30 cellular contexts compared by ENCODE assay signal in genomic region chr2:237511421-237511820, GRCh38. TPM values are rescaled to one million over a fixed set of nuclear protein-coding genes. Genes with fewer than 3 reads are reported as not detected.
A peak's percentile ranks its signal among the peaks of the same experiment; 100 is the strongest.
DNase-seq lines count a peak whose midpoint lies in the region; ATAC-seq and TF ChIP-seq lines count a peak whose summit lies in the region.
"Had no signal": no experiment of that assay in that cellular context is flagged by ENCODE, and none has a peak within 500 bp of the region (broad histone marks: within the 10 kb centered on the region; RNA-seq: fewer than 3 reads in every experiment).

No MANE protein-coding gene starts in this region.

- H3K4me1 Mint-ChIP-seq in neural progenitor cell = peaks cover 29% of the 10 kb centered on the region
- no peaks in the 10 kb centered on the region for H3K4me1 Mint-ChIP-seq in natural killer cell treated with Interleukin-12 subunit alpha and Interleukin-12 subunit beta and Interleukin-15 and Interleukin-18, amount 100 ng/mL, for 72 hours (ENCODE audit: low read depth in 2 of 2)
- H3K4me1 Mint-ChIP-seq: activated CD4-positive, alpha-beta memory T cell treated with anti-CD3 and anti-CD28 coated beads, Interleukin-2, amount 10 ng/mL, durations not matched to agents 7 days and 5 days; activated naive CD8-positive, alpha-beta T cell treated with anti-CD3 and anti-CD28 coated beads, Interleukin-2, amount 50 U/mL, for 24 hours had no signal

- H3K27me3 ChIP-seq in left ventricle myocardium inferior (ENCODE audit: low read depth) (no peaks in the 10 kb centered on the region), neural progenitor cell (no peaks in the 10 kb centered on the region)
- H3K27me3 ChIP-seq: transverse colon had no signal

- no peak for ATAC-seq in left cardiac atrium
- ATAC-seq in natural killer cell treated with Interleukin-12 subunit alpha and Interleukin-12 subunit beta and Interleukin-15 and Interleukin-18, amount 100 ng/mL, for 72 hours = no peak
- no peak for ATAC-seq in HG03565 (IDR thresholded peaks at IDR 0.05; ENCODE audit: unreplicated experiment)
- ATAC-seq: activated naive CD8-positive, alpha-beta T cell treated with anti-CD3 and anti-CD28 coated beads, Interleukin-2, amount 50 U/mL, for 24 hours; foreskin keratinocyte; stimulated activated naive CD8-positive, alpha-beta T cell treated with anti-CD3 and anti-CD28 coated beads, Interleukin-15, Interleukin-2, amounts not matched to agents 100 U/mL and 50 U/mL, for 24 hours had no signal

- H4K20me1 ChIP-seq in neural progenitor cell (ENCODE audit: low read depth) = peaks cover 4% of the 10 kb centered on the region

- no peak overlapping the region for H3K4me2 ChIP-seq in neural progenitor cell

- intact Hi-C loops in left ventricle myocardium inferior (cut with micrococcal nuclease) (loop anchor here (5.0 kb wide), 1 partner anchor 61 kb away; no protein-coding TSS in a partner anchor), left cardiac atrium (cut with DNase I) (loop anchor here in 1 of 2 donors (5.0 kb wide), 1 partner anchor 61 kb away; no protein-coding TSS in a partner anchor)

- no peaks in the 10 kb centered on the region for H3K36me3 Mint-ChIP-seq in neural progenitor cell
- H3K36me3 Mint-ChIP-seq in natural killer cell treated with Interleukin-12 subunit alpha and Interleukin-12 subunit beta and Interleukin-15 and Interleukin-18, amount 100 ng/mL, for 72 hours = no peaks in the 10 kb centered on the region

- H3K9ac ChIP-seq in neural progenitor cell = no peak overlapping the region

- H3K27me3 Mint-ChIP-seq in neural progenitor cell (ENCODE audit: insufficient read depth, low read depth) = peaks cover 10% of the 10 kb centered on the region
- peaks cover 0 to 7% of the 10 kb centered on the region in 2 donors for H3K27me3 Mint-ChIP-seq in natural killer cell treated with Interleukin-12 subunit alpha and Interleukin-12 subunit beta and Interleukin-15 and Interleukin-18, amount 100 ng/mL, for 72 hours

- H3K4me3 ChIP-seq in left ventricle myocardium inferior (no peak overlapping the region), choroid plexus epithelial cell (ENCODE audit: low read depth, low read length) (no peak overlapping the region), neural progenitor cell (no peak overlapping the region)
- H3K4me3 ChIP-seq: lower lobe of right lung, transverse colon had no signal

- no peak overlapping the region for H3K4me3 Mint-ChIP-seq in neural progenitor cell
- no peak overlapping the region for H3K4me3 Mint-ChIP-seq in natural killer cell treated with Interleukin-12 subunit alpha and Interleukin-12 subunit beta and Interleukin-15 and Interleukin-18, amount 100 ng/mL, for 72 hours
- H3K4me3 Mint-ChIP-seq: activated CD4-positive, alpha-beta memory T cell treated with anti-CD3 and anti-CD28 coated beads, Interleukin-2, amount 10 ng/mL, durations not matched to agents 7 days and 5 days; activated naive CD8-positive, alpha-beta T cell treated with anti-CD3 and anti-CD28 coated beads, Interleukin-2, amount 50 U/mL, for 24 hours; CD4-positive, alpha-beta T cell had no signal

- H3K36me3 ChIP-seq in left ventricle myocardium inferior = peaks cover 4% of the 10 kb centered on the region
- H3K36me3 ChIP-seq in neural progenitor cell = no peaks in the 10 kb centered on the region
- H3K36me3 ChIP-seq: transverse colon had no signal

- H3K9me3 ChIP-seq in left ventricle myocardium inferior (replicated peaks) (no peaks in the 10 kb centered on the region), neural progenitor cell (ENCODE audit: low read depth) (no peaks in the 10 kb centered on the region)
- H3K9me3 ChIP-seq: lower lobe of right lung, transverse colon had no signal

- no peak for DNase-seq in left ventricle myocardium inferior
- DNase-seq in left cardiac atrium = no peak
- peak; percentile 83 for DNase-seq in choroid plexus epithelial cell (ENCODE audit: low read depth)
- no peak for DNase-seq in neural progenitor cell (ENCODE audit: low spot score)
- no peak for DNase-seq in NK-92 treated with Interleukin-12 subunit alpha and Interleukin-12 subunit beta, amount 100 ng/mL, for 24 hours (lab: John Stamatoyannopoulos, UW)
- no peak for DNase-seq in natural killer cell treated with Interleukin-12 subunit alpha and Interleukin-12 subunit beta and Interleukin-15 and Interleukin-18, amount 100 ng/mL, for 72 hours (ENCODE audit: low spot score)
- no peak for DNase-seq in cortex of kidney (lab: John Stamatoyannopoulos, UW)
- DNase-seq: ACHN; activated CD4-positive, alpha-beta memory T cell treated with anti-CD3 and anti-CD28 coated beads, Interleukin-2, amount 10 ng/mL, durations not matched to agents 7 days and 5 days; activated CD4-positive, CD25-positive, alpha-beta regulatory T cell; activated gamma-delta T cell; activated naive CD8-positive, alpha-beta T cell treated with anti-CD3 and anti-CD28 coated beads, Interleukin-2, amount 50 U/mL, for 24 hours; activated T-cell treated with anti-CD3 and anti-CD28 coated beads for 4 hours; CD4-positive, alpha-beta T cell; foreskin keratinocyte; GOT3; hippocampal formation; NCI-H1417; NCI-H526; RPMI8226; small intestine; stimulated activated CD4-positive, alpha-beta T cell treated with anti-CD3 and anti-CD28 coated beads, Interleukin-4, amount 100 ng/mL, for 4 hours; stimulated activated naive CD8-positive, alpha-beta T cell treated with anti-CD3 and anti-CD28 coated beads, Interleukin-15, Interleukin-2, amounts not matched to agents 100 U/mL and 50 U/mL, for 24 hours; T-helper 9 cell; transverse colon had no signal

- H3K9me3 Mint-ChIP-seq in neural progenitor cell = peaks cover 3% of the 10 kb centered on the region
- H3K9me3 Mint-ChIP-seq in natural killer cell treated with Interleukin-12 subunit alpha and Interleukin-12 subunit beta and Interleukin-15 and Interleukin-18, amount 100 ng/mL, for 72 hours = no peaks in the 10 kb centered on the region
- H3K9me3 Mint-ChIP-seq: activated CD4-positive, alpha-beta memory T cell treated with anti-CD3 and anti-CD28 coated beads, Interleukin-2, amount 10 ng/mL, durations not matched to agents 7 days and 5 days; activated naive CD8-positive, alpha-beta T cell treated with anti-CD3 and anti-CD28 coated beads, Interleukin-2, amount 50 U/mL, for 24 hours; CD4-positive, alpha-beta T cell had no signal

- H3K4me1 ChIP-seq in left ventricle myocardium inferior (peaks cover 88% of the 10 kb centered on the region), neural progenitor cell (no peaks in the 10 kb centered on the region)
- H3K4me1 ChIP-seq: foreskin keratinocyte had no signal

- TF ChIP-seq CTCF in left ventricle myocardium inferior (IDR thresholded peaks at IDR 0.05; ENCODE audit: borderline replicate concordance) (no peak), choroid plexus epithelial cell (conservative IDR thresholded peaks at IDR 0.05; ENCODE audit: low read depth, low read length) (no peak), neural progenitor cell (IDR thresholded peaks at IDR 0.05) (no peak)

- peak overlapping the region; percentile 92 for H3K27ac ChIP-seq in left ventricle myocardium inferior (replicated peaks)
- no peak overlapping the region for H3K27ac ChIP-seq in neural progenitor cell
- H3K27ac ChIP-seq: foreskin keratinocyte, HL-60 had no signal

- no peak overlapping the region for H2AFZ ChIP-seq in neural progenitor cell (replicated peaks)

- no peaks in the 10 kb centered on the region for H3K79me2 ChIP-seq in neural progenitor cell (ENCODE audit: low read depth)

- H3K27ac Mint-ChIP-seq in neural progenitor cell = peak overlapping the region; percentile 69
- no peak overlapping the region for H3K27ac Mint-ChIP-seq in natural killer cell treated with Interleukin-12 subunit alpha and Interleukin-12 subunit beta and Interleukin-15 and Interleukin-18, amount 100 ng/mL, for 72 hours
- H3K27ac Mint-ChIP-seq: activated CD4-positive, alpha-beta memory T cell treated with anti-CD3 and anti-CD28 coated beads, Interleukin-2, amount 10 ng/mL, durations not matched to agents 7 days and 5 days; activated naive CD8-positive, alpha-beta T cell treated with anti-CD3 and anti-CD28 coated beads, Interleukin-2, amount 50 U/mL, for 24 hours; CD4-positive, alpha-beta T cell had no signal

- no peaks in the 10 kb centered on the region for H3F3A ChIP-seq in neural progenitor cell (ENCODE audit: low read depth)

RNA-seq across cellular contexts. Expression of gene MLPH, which starts 24.4 kb away (rescaled TPM):
- total RNA-seq in left ventricle myocardium inferior (73.5 TPM), left cardiac atrium (100 to 1,000 TPM in 1 of 2 donors, 10 to 100 TPM in 1; 91.5 to 121 TPM), neural progenitor cell (ENCODE audit: low replicate concordance) (not detected in 2 replicates)
- total RNA-seq in natural killer cell treated with Interleukin-12 subunit alpha and Interleukin-12 subunit beta and Interleukin-15 and Interleukin-18, amount 100 ng/mL, for 72 hours = not detected
- total RNA-seq: activated CD4-positive, alpha-beta memory T cell treated with anti-CD3 and anti-CD28 coated beads, Interleukin-2, amount 10 ng/mL, durations not matched to agents 7 days and 5 days had no signal

RNA-seq across cellular contexts. Expression of gene PRLH, which starts 55.0 kb away (rescaled TPM):
- total RNA-seq in left ventricle myocardium inferior (not detected), left cardiac atrium (not detected), neural progenitor cell (ENCODE audit: low replicate concordance) (not detected in 2 replicates)
- total RNA-seq in natural killer cell treated with Interleukin-12 subunit alpha and Interleukin-12 subunit beta and Interleukin-15 and Interleukin-18, amount 100 ng/mL, for 72 hours = not detected
- total RNA-seq: activated CD4-positive, alpha-beta memory T cell treated with anti-CD3 and anti-CD28 coated beads, Interleukin-2, amount 10 ng/mL, durations not matched to agents 7 days and 5 days; bronchial epithelial cell; CD4-positive, alpha-beta T cell; foreskin keratinocyte; lower lobe of right lung; posterior vena cava; transverse colon had no signal

Comparison
In these comparisons a context has a peak if more than half of its experiments do, and no peak if none do; other contexts are left out.
1. RNA of gene MLPH, which starts 24.4 kb away (total RNA-seq): 91.5 to 121 TPM in left cardiac atrium and 73.5 TPM in left ventricle myocardium inferior (single experiment); not detected in natural killer cell treated with Interleukin-12 subunit alpha and Interleukin-12 subunit beta and Interleukin-15 and Interleukin-18, amount 100 ng/mL, for 72 hours and not detected in neural progenitor cell; every median in the first group is over 10 times any median in the second.